In genomic region chr17:68512247-68512966, GRCh38 we compare ENCODE assay signal across 8 cellular contexts. TPM values are rescaled to one million over a fixed set of nuclear protein-coding genes. Genes with fewer than 3 reads are reported as not detected.
DNase-seq lines count a peak whose midpoint lies in the region; ATAC-seq and TF ChIP-seq lines count a peak whose summit lies in the region.

TSS of gene PRKAR1A (plus strand) at chr17:68512430. CDS start at chr17:68515400, 2,970 bp downstream.

- H3K4me3 ChIP-seq in PC-9 (peak within 1 kb of the TSS; percentile 94), epithelial cell of proximal tubule (ENCODE audit: low read depth, low read length) (peak within 1 kb of the TSS; percentile 86), mucosa of descending colon (peak within 1 kb of the TSS; percentile 84)

- H3K27me3 ChIP-seq in PC-9 (ENCODE audit: insufficient read depth, low read depth): no peaks in the 10 kb centered on the region

- H3F3A ChIP-seq in PC-9 (ENCODE audit: insufficient read depth, low read depth): 0 out of 2 replicates have a peak, but pooled peaks cover 6% of the 10 kb centered on the region

- no peaks in the 10 kb centered on the region for H3K9me2 ChIP-seq in PC-9 (ENCODE audit: insufficient read depth)

- TF ChIP-seq CTCF in PC-9 (conservative IDR thresholded peaks at IDR 0.05) (no peak), epithelial cell of proximal tubule (conservative IDR thresholded peaks at IDR 0.05; ENCODE audit: low read depth, low read length) (no peak), mucosa of descending colon (IDR thresholded peaks at IDR 0.05) (no peak)

- peak within 1 kb of the TSS; percentile 86 for H3K4me2 ChIP-seq in PC-9

- ATAC-seq in GM21723 (IDR thresholded peaks at IDR 0.05; ENCODE audit: unreplicated experiment) (peak; percentile 90), mucosa of descending colon (peak; percentile 93)

- in situ Hi-C loops in KBM-7 (cut with MboI; ENCODE audit: low pct_unique_long_range_greater_than_20kb, low sequenced_read_pairs): no loop called here

- peaks cover 45% of the 10 kb centered on the region for H3K79me2 ChIP-seq in PC-9 (ENCODE audit: low read depth)

- H3K9me3 ChIP-seq in PC-9 (ENCODE audit: insufficient read depth, low read depth): no peaks in the 10 kb centered on the region
- no peaks in the 10 kb centered on the region for H3K9me3 ChIP-seq in mucosa of descending colon

- peak; percentile 98 for DNase-seq in DMS53 (lab: John Stamatoyannopoulos, UW)
- peak; percentile 93 for DNase-seq in KBM-7
- DNase-seq in PC-9: peak; percentile 81 to 87
- DNase-seq in activated T-cell treated with anti-CD3 and anti-CD28 coated beads, Interleukin-2, amount 50 U/mL, for 1 hour: peak; percentile 94
- peak; percentile 48 for DNase-seq in epithelial cell of proximal tubule (ENCODE audit: low read depth)
- peak; percentile 95 to 98 (median 96) for DNase-seq in mucosa of descending colon
- DNase-seq in stimulated activated CD8-positive, alpha-beta memory T cell treated with anti-CD3 and anti-CD28 coated beads, Interleukin-4, amount 100 ng/mL, for 1 hour (ENCODE audit: low read depth in 2 of 2, low spot score in 1 of 2): peak; percentile 84 to 90

- POLR2A ChIA-PET in PC-9 (lab: Charles Lee; ENCODE audit: unreplicated experiment): interaction anchor here (0.8 kb wide), 1 partner anchor 828 kb away, joined by 3 read pairs; no protein-coding TSS in a partner anchor

- peak within 1 kb of the TSS; percentile 97 for H2AFZ ChIP-seq in PC-9

- intact Hi-C loops in PC-9 (cut with micrococcal nuclease; ENCODE audit: unreplicated experiment): loop anchor here (2.0 kb wide), 1 partner anchor 56 kb away; the partner anchor contains the start of gene WIPI1
- intact Hi-C loops in mucosa of descending colon (cut with DNase I, micrococcal nuclease): no loop called here

- no TSS peak for BruUV-seq in PC-9 (replicated peaks; lab: Mats Ljungman, UMichigan)

- H3K4me1 ChIP-seq in PC-9 (replicated peaks; ENCODE audit: insufficient read depth) (peaks cover 20% of the 10 kb centered on the region), mucosa of descending colon (ENCODE audit: low read depth) (peaks cover 10% of the 10 kb centered on the region)

- peak within 1 kb of the TSS; percentile 63 for H3K27ac ChIP-seq in PC-9

- CTCF ChIA-PET in PC-9 (lab: Charles Lee): no interaction called here

- H3K36me3 ChIP-seq in PC-9 (ENCODE audit: low read depth) (peaks cover 22% of the 10 kb centered on the region; the same call in 1 of the 2 replicates), mucosa of descending colon (ENCODE audit: low read depth) (no peaks in the 10 kb centered on the region)

- H4K20me1 ChIP-seq in PC-9 (ENCODE audit: insufficient read depth): peaks cover 17% of the 10 kb centered on the region

RNA-seq across cellular contexts. Expression of gene PRKAR1A, which starts in this region (rescaled TPM):
- total RNA-seq in PC-9 (2021) (161 and 181 TPM in 2 replicates), epithelial cell of proximal tubule (131 and 157 TPM in 2 replicates), mucosa of descending colon (100 to 1,000 TPM; 132 to 238 (median 147) TPM)

Comparison
In these comparisons a context has a peak if more than half of its experiments do, and no peak if none do; other contexts are left out.
1. Peak in every context shown above with its lines: DNase-seq, ATAC-seq, H3K4me3 ChIP-seq and H3K27ac ChIP-seq.
2. DNase-seq: peak in every context shown above with its lines; median percentile 98 in DMS53; 96 in mucosa of descending colon; 94 in activated T-cell treated with anti-CD3 and anti-CD28 coated beads, Interleukin-2, amount 50 U/mL, for 1 hour; 93 in KBM-7; 87 in stimulated activated CD8-positive, alpha-beta memory T cell treated with anti-CD3 and anti-CD28 coated beads, Interleukin-4, amount 100 ng/mL, for 1 hour; 84 in PC-9; 48 in epithelial cell of proximal tubule.